ENCODE assay signal across 18 cellular contexts in genomic region chr1:169250795-169251194, GRCh38.
"Had no signal": no experiment of that assay in that cellular context is flagged by ENCODE, and none has a peak within 500 bp of the region (broad histone marks: within the 10 kb centered on the region; RNA-seq: fewer than 3 reads in every experiment).

No MANE protein-coding gene starts in this region.

- H3K27me3 ChIP-seq: brain microvascular endothelial cell, esophagus squamous epithelium, hepatocyte, left lung, tibial nerve, vagina had no signal

- H3K9me3 ChIP-seq: esophagus squamous epithelium, left lung, tibial nerve, vagina had no signal

- ATAC-seq: activated CD4-positive, CD25-positive, alpha-beta regulatory T cell treated with anti-CD3 and anti-CD28 coated beads, Interleukin-2, amount 50 U/mL, for 24 hours; activated T-helper 17 cell treated with anti-CD3 and anti-CD28 coated beads, Interleukin-2, amount 50 U/mL, for 72 hours; left lung; natural killer cell treated with Interleukin-12 subunit alpha and Interleukin-12 subunit beta and Interleukin-15 and Interleukin-18, amount 100 ng/mL, for 72 hours had no signal

- H3K4me3 ChIP-seq: esophagus squamous epithelium, hepatocyte, left lung, tibial nerve, vagina had no signal

- H3K36me3 ChIP-seq: brain microvascular endothelial cell, esophagus squamous epithelium, left lung, tibial nerve, vagina had no signal

- H3K27ac ChIP-seq: brain microvascular endothelial cell, esophagus squamous epithelium, hepatocyte, left lung, tibial nerve, vagina had no signal

- DNase-seq: activated naive CD4-positive, alpha-beta T cell treated with Interleukin-2 at 50 U/mL for 16 hours; anterior cingulate cortex; brain microvascular endothelial cell; cerebellar nuclear complex; effector CD8-positive, alpha-beta T cell; esophagus squamous epithelium; left lung; mesenchymal stem cell; stimulated activated CD4-positive, alpha-beta T cell treated with anti-CD3 and anti-CD28 coated beads, Interleukin-15, amount 100 ng/mL, for 24 hours; stimulated activated CD4-positive, alpha-beta T cell treated with anti-CD3 and anti-CD28 coated beads, Interleukin-4, amount 100 ng/mL, for 24 hours; stimulated activated naive CD4-positive, alpha-beta T cell had no signal

- FAIRE-seq: keratinocyte had no signal

- H3K4me1 ChIP-seq: esophagus squamous epithelium, left lung, tibial nerve, vagina had no signal
